Comparison of ENCODE assay signal across 9 cellular contexts in genomic region chr17:13600475-13601316, GRCh38. TPM values are rescaled to one million over a fixed set of nuclear protein-coding genes. Genes with fewer than 3 reads are reported as not detected.
DNase-seq lines count a peak whose midpoint lies in the region; ATAC-seq, FAIRE-seq and TF ChIP-seq lines count a peak whose summit lies in the region.
"Had no signal": no experiment of that assay in that cellular context is flagged by ENCODE, and none has a peak within 500 bp of the region (broad histone marks: within the 10 kb centered on the region; RNA-seq: fewer than 3 reads in every experiment).

No MANE protein-coding gene starts in this region.

- H3K4me3 ChIP-seq in H1 (ENCODE audit: extremely low read depth in 1 of 4, insufficient read depth in 2 of 4, low read depth in 3 of 4, low read length in 4 of 4) (peak overlapping the region; percentile 53 to 76 (median 70)), lung (no peak overlapping the region)

- H3K9me3 ChIP-seq in H1 (ENCODE audit: insufficient read depth in 2 of 2, low read depth in 1 of 2, low read length in 1 of 2) = no peaks in the 10 kb centered on the region
- H3K9me3 ChIP-seq in lung (ENCODE audit: control insufficient read depth in 2 of 2, insufficient read depth in 1 of 2, low read length in 1 of 2) = peaks cover 0 to 6% of the 10 kb centered on the region in 2 donors

- H3K27ac ChIP-seq in H1 (ENCODE audit: low read depth, low read length) (no peak overlapping the region), lung (ENCODE audit: low read depth in 1 of 2, low read length in 1 of 2) (peak overlapping the region in 1 of 2 donors; percentile 24)

- peaks cover 8% of the 10 kb centered on the region for H3K4me1 Mint-ChIP-seq in activated T-cell treated with anti-CD3 and anti-CD28 coated beads, Interleukin-2, amount 50 U/mL, for 24 hours (ENCODE audit: low read depth)
- peaks cover 10% of the 10 kb centered on the region for H3K4me1 Mint-ChIP-seq in activated T-cell treated with anti-CD3 and anti-CD28 coated beads, Interleukin-2, amount 50 U/mL, for 4 hours (ENCODE audit: low read depth)
- peaks cover 27% of the 10 kb centered on the region for H3K4me1 Mint-ChIP-seq in type B pancreatic cell (ENCODE audit: unreplicated experiment)

- peak overlapping the region; percentile 62 to 97 for H3K4me2 ChIP-seq in H1 (ENCODE audit: insufficient read depth in 1 of 2, low read depth in 2 of 2, low read length in 2 of 2)

- H4K20me1 ChIP-seq in H1 (replicated peaks in 1 of 2; ENCODE audit: control insufficient read depth in 1 of 2, insufficient read depth in 2 of 2, low read length in 2 of 2) = peaks cover 0 to 1% of the 10 kb centered on the region in 2 experiments

- H3K27ac Mint-ChIP-seq in activated T-cell treated with anti-CD3 and anti-CD28 coated beads, Interleukin-2, amount 50 U/mL, for 24 hours = no peak overlapping the region
- no peak overlapping the region for H3K27ac Mint-ChIP-seq in type B pancreatic cell
- H3K27ac Mint-ChIP-seq: dendritic cell treated with granulocyte-macrophage colony-stimulating factor and Interleukin-4, amounts not matched to agents 40 ng/mL and 50 ng/mL, for 4 days had no signal

- H3K36me3 ChIP-seq in H1 (ENCODE audit: control insufficient read depth in 2 of 4, insufficient read depth in 4 of 4, low read length in 3 of 4) (no peaks in the 10 kb centered on the region), lung (ENCODE audit: control insufficient read depth in 2 of 2, insufficient read depth in 2 of 2, low read length in 2 of 2) (no peaks in the 10 kb centered on the region)

- no peak overlapping the region; the same call in 1 of the 2 replicates for H2BK15ac ChIP-seq in H1 (ENCODE audit: low read length)

- H3K4ac ChIP-seq in H1 (replicated peaks; ENCODE audit: insufficient read length, low read depth, low read length) = no peak overlapping the region

- peaks cover 0 to 6% (median 5%) of the 10 kb centered on the region in 4 experiments; a peak in 5 of 7 replicates for H3K4me1 ChIP-seq in H1 (replicated peaks in 1 of 4; ENCODE audit: control insufficient read depth in 3 of 4, insufficient read depth in 4 of 4, low read length in 3 of 4)
- H3K4me1 ChIP-seq in lung (ENCODE audit: control insufficient read depth in 2 of 2, insufficient read depth in 2 of 2, low read length in 2 of 2) = peaks cover 0 to 6% of the 10 kb centered on the region in 2 donors

- no peak overlapping the region for H4K5ac ChIP-seq in H1 (ENCODE audit: insufficient read length, low read depth, low read length)

- H3K27me3 Mint-ChIP-seq in activated T-cell treated with anti-CD3 and anti-CD28 coated beads, Interleukin-2, amount 50 U/mL, for 24 hours = peaks cover 74% of the 10 kb centered on the region
- H3K27me3 Mint-ChIP-seq in activated T-cell treated with anti-CD3 and anti-CD28 coated beads, Interleukin-2, amount 50 U/mL, for 4 hours (ENCODE audit: low read depth) = peaks cover 53% of the 10 kb centered on the region
- peaks cover 66% of the 10 kb centered on the region for H3K27me3 Mint-ChIP-seq in type B pancreatic cell

- no peaks in the 10 kb centered on the region for H3K79me1 ChIP-seq in H1 (ENCODE audit: low read depth, low read length)

- H3K4me3 Mint-ChIP-seq in activated T-cell treated with anti-CD3 and anti-CD28 coated beads, Interleukin-2, amount 50 U/mL, for 24 hours = peak overlapping the region; percentile 11
- H3K4me3 Mint-ChIP-seq in activated T-cell treated with anti-CD3 and anti-CD28 coated beads, Interleukin-2, amount 50 U/mL, for 4 hours = no peak overlapping the region
- H3K4me3 Mint-ChIP-seq in type B pancreatic cell = peak overlapping the region; percentile 87
- H3K4me3 Mint-ChIP-seq: dendritic cell treated with granulocyte-macrophage colony-stimulating factor and Interleukin-4, amounts not matched to agents 40 ng/mL and 50 ng/mL, for 4 days had no signal

- FAIRE-seq in H1 (lab: Jason Lieb, UNC) = no peak

- no peak overlapping the region for H3K14ac ChIP-seq in H1 (ENCODE audit: insufficient read length)

- CTCF ChIA-PET in H1 (lab: Charles Lee; ENCODE audit: partially characterized antibody) = no interaction called here

- peak overlapping the region in 2 of 4 experiments; percentile 8 to 51; a peak in 2 of 7 replicates for H3K9ac ChIP-seq in H1 (replicated peaks in 1 of 4; ENCODE audit: extremely low read depth in 1 of 4, low read depth in 3 of 4, low read length in 3 of 4)

- H3K23ac ChIP-seq in H1 (ENCODE audit: insufficient read length) = no peak overlapping the region

- H3K9me3 Mint-ChIP-seq in activated T-cell treated with anti-CD3 and anti-CD28 coated beads, Interleukin-2, amount 50 U/mL, for 24 hours = no peaks in the 10 kb centered on the region
- H3K9me3 Mint-ChIP-seq in activated T-cell treated with anti-CD3 and anti-CD28 coated beads, Interleukin-2, amount 50 U/mL, for 4 hours = no peaks in the 10 kb centered on the region
- H3K9me3 Mint-ChIP-seq in type B pancreatic cell = peaks cover 2% of the 10 kb centered on the region
- H3K9me3 Mint-ChIP-seq: dendritic cell treated with granulocyte-macrophage colony-stimulating factor and Interleukin-4, amounts not matched to agents 40 ng/mL and 50 ng/mL, for 4 days had no signal

- H2BK120ac ChIP-seq in H1 (replicated peaks; ENCODE audit: low read depth, low read length) = no peak overlapping the region

- H4K8ac ChIP-seq in H1 (ENCODE audit: extremely low read depth, insufficient read depth, low read length) = peak overlapping the region; percentile 57

- no peak overlapping the region for H2BK12ac ChIP-seq in H1 (ENCODE audit: low read depth, low read length)

- H3K18ac ChIP-seq in H1 (ENCODE audit: extremely low read depth, low read length) = peak overlapping the region; percentile 32; the same call in 1 of the 2 replicates

- POLR2A ChIA-PET in H1 (lab: Charles Lee; ENCODE audit: partially characterized antibody) = interaction anchor here (0.6 to 1.5 kb wide), 2 partner anchors 11 to 316 kb away, joined by 3 read pairs; no protein-coding TSS in a partner anchor

- 3% methylated on average over 52 of the region's 100 CpGs; no CpG with 5 or more reads in 1 of the 2 experiments for WGBS in H1 (ENCODE audit: extremely low coverage in 1 of 2, insufficient coverage in 1 of 2, insufficient read length in 1 of 2, insufficient replicate concordance in 2 of 2, low coverage in 1 of 2, low lambda C conversion rate in 2 of 2, missing lambda C conversion rate in 1 of 2), 2 experiments
- 2 to 4% methylated on average over 92 to 100 of the region's 100 CpGs for WGBS in lung, 2 donors

- peaks cover 15% of the 10 kb centered on the region; the same call in 1 of the 2 replicates for H3K23me2 ChIP-seq in H1 (ENCODE audit: low read depth, low read length)

- H3K79me2 ChIP-seq in H1 (ENCODE audit: control insufficient read depth in 1 of 2, insufficient read depth in 2 of 2, low read length in 2 of 2) = no peaks in the 10 kb centered on the region

- H4K91ac ChIP-seq in H1 (replicated peaks; ENCODE audit: insufficient read length, low read length) = no peak overlapping the region

- no peak overlapping the region for H3K56ac ChIP-seq in H1 (replicated peaks; ENCODE audit: insufficient read length, low read depth, low read length)

- no peak overlapping the region for H2BK20ac ChIP-seq in H1 (ENCODE audit: low read length)

- no peaks in the 10 kb centered on the region for H3K36me3 Mint-ChIP-seq in activated T-cell treated with anti-CD3 and anti-CD28 coated beads, Interleukin-2, amount 50 U/mL, for 24 hours (ENCODE audit: low read depth)
- H3K36me3 Mint-ChIP-seq in activated T-cell treated with anti-CD3 and anti-CD28 coated beads, Interleukin-2, amount 50 U/mL, for 4 hours (ENCODE audit: insufficient read depth) = no peaks in the 10 kb centered on the region
- peaks cover 1% of the 10 kb centered on the region for H3K36me3 Mint-ChIP-seq in type B pancreatic cell

- TF ChIP-seq RAD21 in H1 (IDR thresholded peaks at IDR 0.05 in 1 of 2, conservative IDR thresholded peaks at IDR 0.05 in 1 of 2; ENCODE audit: low read depth in 2 of 2, low read length in 2 of 2) = no peak; a peak in 1 of 4 replicates

- H3K27me3 ChIP-seq in H1 (replicated peaks in 1 of 4; ENCODE audit: control insufficient read depth in 3 of 4, extremely low read depth in 1 of 4, insufficient read depth in 3 of 4, low read length in 3 of 4) (peaks cover 3 to 21% (median 15%) of the 10 kb centered on the region in 4 experiments), lung (ENCODE audit: control insufficient read depth, insufficient read depth) (peaks cover 20% of the 10 kb centered on the region)

- no peak overlapping the region for H2AFZ ChIP-seq in H1 (ENCODE audit: low read length)

- TF ChIP-seq EP300 in H1 (IDR thresholded peaks at IDR 0.05; ENCODE audit: borderline replicate concordance in 1 of 2, low read depth in 2 of 2, low read length in 2 of 2) = no peak

- TF ChIP-seq CTCF in H1 (IDR thresholded peaks at IDR 0.05; ENCODE audit: control extremely low read depth in 1 of 3, insufficient read depth in 1 of 3, low read depth in 1 of 3, low read length in 3 of 3) (no peak), lung (IDR thresholded peaks at IDR 0.05; ENCODE audit: control extremely low read depth, extremely low read depth) (no peak), type B pancreatic cell (conservative IDR thresholded peaks at IDR 0.05) (no peak)

- no peak overlapping the region for H2AK5ac ChIP-seq in H1 (ENCODE audit: low read depth, low read length)

- TF ChIP-seq POLR2A in H1 (IDR thresholded peaks at IDR 0.05; ENCODE audit: control extremely low read depth in 1 of 2, low read depth in 2 of 2, low read length in 2 of 2) = no peak

- ATAC-seq in activated T-cell treated with anti-CD3 and anti-CD28 coated beads, Interleukin-2, amount 50 U/mL, for 4 hours = no peak
- peak; percentile 28 for ATAC-seq in lung (ENCODE audit: insufficient read depth, low FRiP score)
- no peak for ATAC-seq in GM18519 (IDR thresholded peaks at IDR 0.05; ENCODE audit: low FRiP score, unreplicated experiment)
- ATAC-seq in HG03025 (IDR thresholded peaks at IDR 0.05; ENCODE audit: low FRiP score, unreplicated experiment) = no peak

- H2BK5ac ChIP-seq in H1 (ENCODE audit: low read depth, low read length) = no peak overlapping the region

- DNase-seq in activated T-cell treated with anti-CD3 and anti-CD28 coated beads, Interleukin-2, amount 50 U/mL, for 24 hours = peak; percentile 36
- DNase-seq in activated T-cell treated with anti-CD3 and anti-CD28 coated beads, Interleukin-2, amount 50 U/mL, for 4 hours = no peak
- DNase-seq in H1 (ENCODE audit: low read depth in 1 of 2, low spot score in 2 of 2) (peak in 1 of 2 experiments; percentile 67), lung (ENCODE audit: low spot score) (no peak), type B pancreatic cell (ENCODE audit: extremely low spot score, unreplicated experiment) (no peak), nucleus accumbens (lab: John Stamatoyannopoulos, UW) (no peak)

RNA-seq across cellular contexts. Expression of gene HS3ST3A1, which starts 1.0 kb away (rescaled TPM):
- total RNA-seq in activated T-cell treated with anti-CD3 and anti-CD28 coated beads, Interleukin-2, amount 50 U/mL, for 4 hours = under 1 TPM in 1 of 3 donors, not detected in 2; 0.27 TPM
- total RNA-seq in H1 (2021; fragmentation: NEBNext Ultra II Directional; extraction: Animal tissue kit (Norgen Biotek cat#: 25700)) = 5.4 and 6.6 TPM in 2 replicates
- polyA plus RNA-seq in H1 (2011; rRNA removed) = 5.7 and 6.5 TPM in 2 replicates
- polyA plus RNA-seq in H1 (2011; cell fraction: cytosol; rRNA removed) = 5.6 TPM
- 6.4 TPM for polyA plus RNA-seq in H1 (2011; cell fraction: nucleus; rRNA removed)
- polyA plus RNA-seq in H1 (2012, experiment 1 of 2) = 2.0 to 6.3 TPM (median 4.6 TPM) in 4 replicates
- polyA plus RNA-seq in H1 (2012, experiment 2 of 2) = 3.0 TPM
- polyA plus RNA-seq in H1 (2013, experiment 1 of 2) = 9.7 TPM
- 11.3 TPM for polyA plus RNA-seq in H1 (2013, experiment 2 of 2)
- 3.8 and 4.0 TPM in 2 replicates for polyA minus RNA-seq in H1 (2011; rRNA and poly(A)+ RNA removed)
- polyA minus RNA-seq in H1 (2011; cell fraction: cytosol; rRNA and poly(A)+ RNA removed) = 16.3 TPM
- 13.0 TPM for polyA minus RNA-seq in H1 (2011; cell fraction: nucleus; rRNA and poly(A)+ RNA removed)
- total RNA-seq in lung = 1 to 10 TPM; 3.8 to 8.0 TPM
- polyA plus RNA-seq in lung = 1 to 10 TPM in 1 of 2 donors, under 1 TPM in 1; 0.18 to 7.4 TPM
- 1.9 and 7.6 TPM in 2 replicates for total RNA-seq in type B pancreatic cell (ENCODE audit: low replicate concordance)
